In genomic region chr7:2633538-2634264, GRCh38 we compare ENCODE assay signal across 7 cellular contexts. TPM values are rescaled to one million over a fixed set of nuclear protein-coding genes. Genes with fewer than 3 reads are reported as not detected.
DNase-seq lines count a peak whose midpoint lies in the region; ATAC-seq and TF ChIP-seq lines count a peak whose summit lies in the region.

No MANE protein-coding gene starts in this region.

- peak overlapping the region; percentile 93 for H3K4me3 ChIP-seq in GM23338
- peak overlapping the region; percentile 99 for H3K4me3 ChIP-seq in kidney epithelial cell (ENCODE audit: low read depth, low read length)

- H4K20me1 ChIP-seq in GM23338 (replicated peaks; ENCODE audit: insufficient read depth): peaks cover 20% of the 10 kb centered on the region

- H3K27me3 ChIP-seq in GM23338 (ENCODE audit: insufficient read depth) (no peaks in the 10 kb centered on the region), kidney epithelial cell (ENCODE audit: control insufficient read depth, insufficient read depth, low read length) (no peaks in the 10 kb centered on the region)

- DNase-seq in GM23338 (ENCODE audit: low spot score): no peak
- DNase-seq in SIG-M5 treated with dmso at 0.1 percent for 504 hours (lab: John Stamatoyannopoulos, UW; ENCODE audit: unreplicated experiment): peak; percentile 75
- DNase-seq in brain pericyte (ENCODE audit: low read depth, low spot score): peak; percentile 78
- no peak for DNase-seq in kidney epithelial cell (ENCODE audit: low read depth)
- peak; percentile 47 for DNase-seq in stimulated activated CD4-positive, alpha-beta T cell treated with anti-CD3 and anti-CD28 coated beads, Interleukin-1b, Interleukin-23, amount 100 ng/mL, for 48 hours
- DNase-seq in NCI-H187 treated with DMSO at 0.1 percent for 48 hours (lab: John Stamatoyannopoulos, UW): no peak
- DNase-seq in NCI-H2081 (lab: John Stamatoyannopoulos, UW): no peak

- H3K27me3 Mint-ChIP-seq in GM23338 (ENCODE audit: insufficient read depth, low read depth, poor library complexity): peaks cover 12% of the 10 kb centered on the region

- H3K79me2 ChIP-seq in GM23338 (replicated peaks; ENCODE audit: insufficient read depth): peaks cover 67% of the 10 kb centered on the region

- peak overlapping the region; percentile 88 for H3K27ac Mint-ChIP-seq in GM23338

- H3K36me3 ChIP-seq in GM23338 (ENCODE audit: insufficient read depth) (no peaks in the 10 kb centered on the region), kidney epithelial cell (ENCODE audit: control insufficient read depth, insufficient read depth, low read length) (no peaks in the 10 kb centered on the region)

- peaks cover 16% of the 10 kb centered on the region; the same call in 1 of the 2 replicates for H3K4me1 ChIP-seq in GM23338 (ENCODE audit: insufficient read depth)

- H3F3A ChIP-seq in GM23338 (replicated peaks; ENCODE audit: low read depth): peaks cover 10% of the 10 kb centered on the region; the same call in 1 of the 2 replicates

- H3K9me2 ChIP-seq in GM23338 (ENCODE audit: insufficient read depth): no peaks in the 10 kb centered on the region

- peaks cover 3% of the 10 kb centered on the region; the same call in 1 of the 3 replicates for H3K36me3 Mint-ChIP-seq in GM23338 (ENCODE audit: low read depth)

- no peak overlapping the region for H2AFZ ChIP-seq in GM23338

- H3K4me3 Mint-ChIP-seq in GM23338: peak overlapping the region; percentile 91

- no peak overlapping the region; the same call in 1 of the 2 replicates for H3K27ac ChIP-seq in GM23338 (ENCODE audit: low read depth)

- TF ChIP-seq CTCF in GM23338 (conservative IDR thresholded peaks at IDR 0.05; ENCODE audit: low read depth in 2 of 2) (no peak), kidney epithelial cell (IDR thresholded peaks at IDR 0.05; ENCODE audit: insufficient read depth, low read length, poor library complexity, severe bottlenecking) (no peak)

- peaks cover 28% of the 10 kb centered on the region for H3K4me1 Mint-ChIP-seq in GM23338

- H3K9me3 Mint-ChIP-seq in GM23338: no peaks in the 10 kb centered on the region

- peak; percentile 9 for ATAC-seq in GM23338

- H3K4me2 ChIP-seq in GM23338: peak overlapping the region; percentile 93

TF ChIP-seq in GM23338, 12 proteins besides CTCF, POLR2A, EP300 and RAD21:
- TF ChIP-seq CREB1 (CRISPR knock-in tag; IDR thresholded peaks at IDR 0.05; ENCODE audit: low read depth) (no peak), EZH2phosphoT487 (IDR thresholded peaks at IDR 0.05; ENCODE audit: unreplicated experiment) (no peak), POLR2AphosphoS5 (IDR thresholded peaks at IDR 0.05; ENCODE audit: low read depth) (no peak), REST (IDR thresholded peaks at IDR 0.05; ENCODE audit: unreplicated experiment) (no peak)

RNA-seq across cellular contexts. Expression of gene TTYH3, which starts 1.9 kb away (rescaled TPM):
- total RNA-seq in GM23338 (2014; rRNA removed; shearing (Covaris generic)): 113 and 126 TPM in 2 replicates
- polyA plus RNA-seq in GM23338 (2016; fragmentation: Nextera tagmentation; extraction: Ambion mirVana): 59.6 and 62.3 TPM in 2 replicates
- 106 and 118 TPM in 2 replicates for total RNA-seq in kidney epithelial cell

RNA-seq across cellular contexts. Expression of gene AMZ1, which starts 54.3 kb away (rescaled TPM):
- total RNA-seq in GM23338 (2014; rRNA removed; shearing (Covaris generic)): 0.73 and 1.6 TPM in 2 replicates
- 2.0 and 4.5 TPM in 2 replicates for polyA plus RNA-seq in GM23338 (2016; fragmentation: Nextera tagmentation; extraction: Ambion mirVana)
- 2.8 and 5.6 TPM in 2 replicates for total RNA-seq in kidney epithelial cell

Comparison
In these comparisons a context has a peak if more than half of its experiments do, and no peak if none do; other contexts are left out.
1. DNase-seq: peak in SIG-M5 treated with dmso at 0.1 percent for 504 hours (single experiment), brain pericyte (single experiment) and stimulated activated CD4-positive, alpha-beta T cell treated with anti-CD3 and anti-CD28 coated beads, Interleukin-1b, Interleukin-23, amount 100 ng/mL, for 48 hours (single experiment); none in GM23338 (single experiment), kidney epithelial cell (single experiment), NCI-H187 treated with DMSO at 0.1 percent for 48 hours (single experiment) and NCI-H2081 (0 of 2).